1 cellular context compared by ENCODE assay signal in genomic region chr22:17761145-17761488, GRCh38.
TF ChIP-seq lines count a peak whose summit lies in the region.

No MANE protein-coding gene starts in this region.

TF ChIP-seq in HepG2, 621 proteins besides CTCF, POLR2A, EP300 and RAD21 (continued from another document and continues in another):
- no peak for TF ChIP-seq SKIL (CRISPR knock-in tag; IDR thresholded peaks at IDR 0.05; ENCODE audit: borderline replicate concordance)
- no peak for TF ChIP-seq BRD4 (CRISPR knock-in tag; IDR thresholded peaks at IDR 0.05)
- no peak for TF ChIP-seq CREB3 (CRISPR knock-in tag; IDR thresholded peaks at IDR 0.05)
- no peak for TF ChIP-seq ZNF138 (CRISPR knock-in tag; IDR thresholded peaks at IDR 0.05; ENCODE audit: low read depth)
- no peak for TF ChIP-seq MNT (IDR thresholded peaks at IDR 0.05)
- TF ChIP-seq IKZF4 (CRISPR knock-in tag; IDR thresholded peaks at IDR 0.05; ENCODE audit: borderline replicate concordance, low read depth, not compliant biosample characterization), result no peak
- no peak for TF ChIP-seq RERE (CRISPR knock-in tag; IDR thresholded peaks at IDR 0.05; ENCODE audit: low read depth)
- TF ChIP-seq ZSCAN22 (CRISPR knock-in tag; IDR thresholded peaks at IDR 0.05), result no peak
- TF ChIP-seq RELA (CRISPR knock-in tag; IDR thresholded peaks at IDR 0.05), result no peak
- TF ChIP-seq FOXP4 (CRISPR knock-in tag; IDR thresholded peaks at IDR 0.05), result peak; percentile 66
- TF ChIP-seq PLSCR1 (CRISPR knock-in tag; IDR thresholded peaks at IDR 0.05; ENCODE audit: borderline replicate concordance), result no peak
- no peak for TF ChIP-seq ZNF724P (CRISPR knock-in tag; IDR thresholded peaks at IDR 0.05; ENCODE audit: borderline replicate concordance)
- no peak for TF ChIP-seq LCORL (IDR thresholded peaks at IDR 0.05)
- TF ChIP-seq LCORL (CRISPR knock-in tag; IDR thresholded peaks at IDR 0.05), result peak; percentile 13; the same call in 1 of the 2 replicates
- TF ChIP-seq RNF219 (CRISPR knock-in tag; IDR thresholded peaks at IDR 0.05), result no peak
- peak; percentile 41 for TF ChIP-seq TCF7 (IDR thresholded peaks at IDR 0.05; ENCODE audit: low read depth)
- TF ChIP-seq ZBTB43 (CRISPR knock-in tag; conservative IDR thresholded peaks at IDR 0.05), result no peak
- peak; percentile 6; the same call in 1 of the 2 replicates for TF ChIP-seq NCOR1 (IDR thresholded peaks at IDR 0.05; ENCODE audit: borderline replicate concordance, low read length)
- TF ChIP-seq ZNF589 (CRISPR knock-in tag; conservative IDR thresholded peaks at IDR 0.05), result no peak
- TF ChIP-seq NFRKB (IDR thresholded peaks at IDR 0.05), result no peak
- no peak for TF ChIP-seq SMC3 (IDR thresholded peaks at IDR 0.05; ENCODE audit: low read length)
- TF ChIP-seq SALL1 (CRISPR knock-in tag; IDR thresholded peaks at IDR 0.05), result peak; percentile 14; the same call in 1 of the 2 replicates
- TF ChIP-seq ISL2 (CRISPR knock-in tag; IDR thresholded peaks at IDR 0.05), result 0 out of 2 replicates have a peak, but pooled peaks have one; percentile 18
- no peak for TF ChIP-seq EHMT2 (IDR thresholded peaks at IDR 0.05; ENCODE audit: borderline replicate concordance, low read depth, low read length)
- TF ChIP-seq ASH2L (IDR thresholded peaks at IDR 0.05; ENCODE audit: insufficient read length, low read depth, low read length), result peak; percentile 44
- TF ChIP-seq PAXIP1 (CRISPR knock-in tag; conservative IDR thresholded peaks at IDR 0.05), result peak; percentile 77; the same call in 1 of the 2 replicates
- no peak for TF ChIP-seq ZBTB7B (CRISPR knock-in tag; IDR thresholded peaks at IDR 0.05)
- TF ChIP-seq ZSCAN29 (CRISPR knock-in tag; conservative IDR thresholded peaks at IDR 0.05), result no peak
- TF ChIP-seq PHB2 (IDR thresholded peaks at IDR 0.05; ENCODE audit: partially characterized antibody), result no peak
- no peak for TF ChIP-seq ZNF121 (CRISPR knock-in tag; IDR thresholded peaks at IDR 0.05)
- no peak for TF ChIP-seq CHD4 (IDR thresholded peaks at IDR 0.05; ENCODE audit: borderline replicate concordance, low read length)
- TF ChIP-seq ZNF282 (IDR thresholded peaks at IDR 0.05; ENCODE audit: partially characterized antibody), result no peak
- no peak for TF ChIP-seq ZNF343 (CRISPR knock-in tag; IDR thresholded peaks at IDR 0.05)
- no peak for TF ChIP-seq SOX6 (IDR thresholded peaks at IDR 0.05)
- peak; percentile 83 for TF ChIP-seq SOX6 (CRISPR knock-in tag; IDR thresholded peaks at IDR 0.05)
- no peak for TF ChIP-seq ATF6 (CRISPR knock-in tag; conservative IDR thresholded peaks at IDR 0.05)
- TF ChIP-seq ZSCAN25 (CRISPR knock-in tag; IDR thresholded peaks at IDR 0.05), result no peak
- TF ChIP-seq ZNF44 (CRISPR knock-in tag; IDR thresholded peaks at IDR 0.05), result no peak
- no peak for TF ChIP-seq NR2C2 (CRISPR knock-in tag; IDR thresholded peaks at IDR 0.05; ENCODE audit: borderline replicate concordance)
